In the genomic region with DNA sequence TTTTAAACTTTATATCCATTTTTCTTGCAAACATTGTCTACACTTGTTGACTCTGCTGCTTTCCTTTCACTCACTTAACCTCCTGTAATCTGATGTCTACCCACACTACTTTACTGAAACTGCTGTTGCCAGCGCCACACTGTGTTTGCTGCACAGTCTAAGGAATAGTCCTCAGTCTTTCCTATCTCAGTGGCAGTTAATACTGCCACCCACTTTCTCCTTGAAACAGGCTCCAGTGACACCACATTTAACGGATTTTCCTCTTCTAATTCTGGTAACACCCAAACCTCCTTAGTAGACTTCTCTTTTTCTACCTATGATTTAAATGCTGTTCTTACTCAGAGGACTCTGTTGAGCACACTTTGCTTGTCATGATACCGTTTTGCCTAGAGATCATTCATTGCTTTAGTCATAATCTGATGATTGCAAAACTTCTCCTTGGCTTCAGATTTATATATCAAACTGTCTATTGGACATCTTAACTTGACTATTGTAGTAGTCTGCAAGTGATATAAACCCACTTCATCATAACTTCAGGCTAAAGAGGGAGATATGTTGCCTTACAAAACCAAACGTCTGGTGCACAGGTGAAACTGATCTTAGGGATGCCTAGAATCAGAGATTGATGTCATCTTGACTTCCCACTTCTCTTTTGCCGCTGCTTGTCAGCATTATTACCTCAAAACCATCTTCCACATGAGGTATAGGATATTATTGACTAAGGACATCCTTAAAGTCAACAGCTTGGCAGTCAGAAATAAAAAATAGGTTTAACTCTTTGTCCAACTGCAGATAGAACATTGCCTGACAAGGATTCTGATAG, we compare ENCODE assay signal across 1 cellular context.
TF ChIP-seq lines count a peak whose summit lies in the region.

No MANE protein-coding gene starts in this region.

TF ChIP-seq in WTC11, 78 proteins besides CTCF, POLR2A, EP300 and RAD21 (continued from another document):
- TF ChIP-seq, protein P1, sequence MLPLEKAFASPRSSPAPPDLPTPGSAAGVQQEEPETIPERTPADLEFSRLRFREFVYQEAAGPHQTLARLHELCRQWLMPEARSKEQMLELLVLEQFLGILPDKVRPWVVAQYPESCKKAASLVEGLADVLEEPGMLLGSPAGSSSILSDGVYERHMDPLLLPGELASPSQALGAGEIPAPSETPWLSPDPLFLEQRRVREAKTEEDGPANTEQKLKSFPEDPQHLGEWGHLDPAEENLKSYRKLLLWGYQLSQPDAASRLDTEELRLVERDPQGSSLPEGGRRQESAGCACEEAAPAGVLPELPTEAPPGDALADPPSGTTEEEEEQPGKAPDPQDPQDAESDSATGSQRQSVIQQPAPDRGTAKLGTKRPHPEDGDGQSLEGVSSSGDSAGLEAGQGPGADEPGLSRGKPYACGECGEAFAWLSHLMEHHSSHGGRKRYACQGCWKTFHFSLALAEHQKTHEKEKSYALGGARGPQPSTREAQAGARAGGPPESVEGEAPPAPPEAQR (CRISPR knock-in tag; IDR thresholded peaks at IDR 0.05), result no peak
- TF ChIP-seq ELF4 (CRISPR knock-in tag; IDR thresholded peaks at IDR 0.05; ENCODE audit: low read depth), result no peak
- TF ChIP-seq FOXK1 (CRISPR knock-in tag; IDR thresholded peaks at IDR 0.05), result no peak
- TF ChIP-seq SMAD4 (CRISPR knock-in tag; IDR thresholded peaks at IDR 0.05), result no peak
- TF ChIP-seq ZNF671 (CRISPR knock-in tag; IDR thresholded peaks at IDR 0.05), result no peak
- no peak for TF ChIP-seq GABPB1 (CRISPR knock-in tag; IDR thresholded peaks at IDR 0.05)
- no peak for TF ChIP-seq FOXP1 (CRISPR knock-in tag; IDR thresholded peaks at IDR 0.05; ENCODE audit: borderline replicate concordance)
- TF ChIP-seq, protein P2, sequence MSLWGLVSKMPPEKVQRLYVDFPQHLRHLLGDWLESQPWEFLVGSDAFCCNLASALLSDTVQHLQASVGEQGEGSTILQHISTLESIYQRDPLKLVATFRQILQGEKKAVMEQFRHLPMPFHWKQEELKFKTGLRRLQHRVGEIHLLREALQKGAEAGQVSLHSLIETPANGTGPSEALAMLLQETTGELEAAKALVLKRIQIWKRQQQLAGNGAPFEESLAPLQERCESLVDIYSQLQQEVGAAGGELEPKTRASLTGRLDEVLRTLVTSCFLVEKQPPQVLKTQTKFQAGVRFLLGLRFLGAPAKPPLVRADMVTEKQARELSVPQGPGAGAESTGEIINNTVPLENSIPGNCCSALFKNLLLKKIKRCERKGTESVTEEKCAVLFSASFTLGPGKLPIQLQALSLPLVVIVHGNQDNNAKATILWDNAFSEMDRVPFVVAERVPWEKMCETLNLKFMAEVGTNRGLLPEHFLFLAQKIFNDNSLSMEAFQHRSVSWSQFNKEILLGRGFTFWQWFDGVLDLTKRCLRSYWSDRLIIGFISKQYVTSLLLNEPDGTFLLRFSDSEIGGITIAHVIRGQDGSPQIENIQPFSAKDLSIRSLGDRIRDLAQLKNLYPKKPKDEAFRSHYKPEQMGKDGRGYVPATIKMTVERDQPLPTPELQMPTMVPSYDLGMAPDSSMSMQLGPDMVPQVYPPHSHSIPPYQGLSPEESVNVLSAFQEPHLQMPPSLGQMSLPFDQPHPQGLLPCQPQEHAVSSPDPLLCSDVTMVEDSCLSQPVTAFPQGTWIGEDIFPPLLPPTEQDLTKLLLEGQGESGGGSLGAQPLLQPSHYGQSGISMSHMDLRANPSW (CRISPR knock-in tag; conservative IDR thresholded peaks at IDR 0.05; ENCODE audit: low read depth), result no peak
